16 cellular contexts compared by ENCODE assay signal in genomic region chr9:129435272-129435671, GRCh38.
"Had no signal": no experiment of that assay in that cellular context is flagged by ENCODE, and none has a peak within 500 bp of the region (broad histone marks: within the 10 kb centered on the region; RNA-seq: fewer than 3 reads in every experiment).

No MANE protein-coding gene starts in this region.

- DNase-seq: activated CD4-positive, alpha-beta T cell treated with anti-CD3 and anti-CD28 coated beads, Interleukin-2, amount 50 U/mL, for 1 hour; activated CD4-positive, CD25-positive, alpha-beta regulatory T cell; activated effector memory CD4-positive, alpha-beta T cell treated with anti-CD3 and anti-CD28 coated beads, Interleukin-2, amount 50 U/mL, for 16 hours; activated naive CD8-positive, alpha-beta T cell treated with anti-CD3 and anti-CD28 coated beads, Interleukin-2, amount 50 U/mL, for 24 hours; caudate nucleus; colonic mucosa; foreskin melanocyte; mammary epithelial cell; posterior cingulate gyrus; stimulated activated CD4-positive, alpha-beta T cell treated with anti-CD3 and anti-CD28 coated beads, Interleukin-4, amount 100 ng/mL, for 4 hours; stimulated activated naive CD8-positive, alpha-beta T cell treated with anti-CD3 and anti-CD28 coated beads, Interleukin-15, amount 100 ng/mL, for 72 hours; uterus had no signal

- H3K36me3 ChIP-seq: colonic mucosa, heart left ventricle, right atrium auricular region, uterus had no signal

- H3K4me1 ChIP-seq: uterus had no signal

- H3K27me3 ChIP-seq: right atrium auricular region, uterus had no signal

- ATAC-seq: activated naive CD8-positive, alpha-beta T cell treated with anti-CD3 and anti-CD28 coated beads, Interleukin-2, amount 50 U/mL, for 24 hours; heart left ventricle; left lobe of liver; stimulated activated naive CD8-positive, alpha-beta T cell treated with anti-CD3 and anti-CD28 coated beads, Interleukin-15, amount 100 ng/mL, for 72 hours had no signal

- H3K4me3 ChIP-seq: colonic mucosa, heart left ventricle, right atrium auricular region, skin epidermis, uterus had no signal

- H3K9me3 Mint-ChIP-seq: activated naive CD8-positive, alpha-beta T cell treated with anti-CD3 and anti-CD28 coated beads, Interleukin-2, amount 50 U/mL, for 24 hours; stimulated activated naive CD8-positive, alpha-beta T cell treated with anti-CD3 and anti-CD28 coated beads, Interleukin-15, amount 100 ng/mL, for 72 hours had no signal

- H3K9me3 ChIP-seq: colonic mucosa, right atrium auricular region, uterus had no signal

- H3K4me3 Mint-ChIP-seq: activated naive CD8-positive, alpha-beta T cell treated with anti-CD3 and anti-CD28 coated beads, Interleukin-2, amount 50 U/mL, for 24 hours; stimulated activated naive CD8-positive, alpha-beta T cell treated with anti-CD3 and anti-CD28 coated beads, Interleukin-15, amount 100 ng/mL, for 72 hours had no signal

- H3K27ac ChIP-seq: colonic mucosa, heart left ventricle, right atrium auricular region, skin epidermis had no signal

- H3K27ac Mint-ChIP-seq: activated naive CD8-positive, alpha-beta T cell treated with anti-CD3 and anti-CD28 coated beads, Interleukin-2, amount 50 U/mL, for 24 hours; stimulated activated naive CD8-positive, alpha-beta T cell treated with anti-CD3 and anti-CD28 coated beads, Interleukin-15, amount 100 ng/mL, for 72 hours had no signal
